27 cellular contexts compared by ENCODE assay signal in genomic region chr18:7809455-7809854, GRCh38.
"Had no signal": no experiment of that assay in that cellular context is flagged by ENCODE, and none has a peak within 500 bp of the region (broad histone marks: within the 10 kb centered on the region; RNA-seq: fewer than 3 reads in every experiment).

No MANE protein-coding gene starts in this region.

- H3K27ac ChIP-seq: ascending aorta, epithelial cell of prostate, esophagus squamous epithelium, heart right ventricle, left ventricle myocardium inferior, tibial nerve, VCaP had no signal

- H3K4me1 Mint-ChIP-seq: activated naive CD4-positive, alpha-beta T cell treated with anti-CD3 and anti-CD28 coated beads, Interleukin-2, amount 10 ng/mL, durations not matched to agents 7 days and 5 days; activated naive CD8-positive, alpha-beta T cell treated with anti-CD3 and anti-CD28 coated beads, Interleukin-2, amount 10 ng/mL, durations not matched to agents 7 days and 5 days had no signal

- H3K27me3 Mint-ChIP-seq: activated naive CD4-positive, alpha-beta T cell treated with anti-CD3 and anti-CD28 coated beads, Interleukin-2, amount 10 ng/mL, durations not matched to agents 7 days and 5 days; activated naive CD8-positive, alpha-beta T cell treated with anti-CD3 and anti-CD28 coated beads, Interleukin-2, amount 10 ng/mL, durations not matched to agents 7 days and 5 days had no signal

- H3K36me3 ChIP-seq: ascending aorta, esophagus squamous epithelium, heart right ventricle, left ventricle myocardium inferior had no signal

- H3K27me3 ChIP-seq: ascending aorta, esophagus squamous epithelium, heart right ventricle, tibial nerve had no signal

- DNase-seq: activated CD4-positive, alpha-beta T cell treated with anti-CD3 and anti-CD28 coated beads for 48 hours; activated CD4-positive, alpha-beta T cell treated with anti-CD3 and anti-CD28 coated beads, Interleukin-2, amount 50 U/mL, for 48 hours; activated CD8-positive, alpha-beta memory T cell treated with anti-CD3 and anti-CD28 coated beads for 24 hours; activated gamma-delta T cell; activated naive CD4-positive, alpha-beta T cell treated with anti-CD3 and anti-CD28 coated beads, Interleukin-2, amount 10 ng/mL, durations not matched to agents 7 days and 5 days; activated naive CD8-positive, alpha-beta T cell treated with anti-CD3 and anti-CD28 coated beads, Interleukin-2, amount 10 ng/mL, durations not matched to agents 7 days and 5 days; central memory CD4-positive, alpha-beta T cell; esophagus squamous epithelium; foreskin melanocyte; heart right ventricle; left ventricle myocardium inferior; nucleus accumbens; posterior cingulate gyrus; right cardiac atrium; stimulated activated CD4-positive, alpha-beta T cell treated with anti-CD3 and anti-CD28 coated beads, Interleukin-15, amount 100 ng/mL, for 24 hours; stimulated activated CD4-positive, alpha-beta T cell treated with anti-CD3 and anti-CD28 coated beads, Interleukin-2, amount 100 ng/mL, for 24 hours; stimulated activated naive CD4-positive, alpha-beta T cell treated with Interleukin-2 at 50 U/mL for 16 hours had no signal

- H3K27ac Mint-ChIP-seq: activated naive CD4-positive, alpha-beta T cell treated with anti-CD3 and anti-CD28 coated beads, Interleukin-2, amount 10 ng/mL, durations not matched to agents 7 days and 5 days; activated naive CD8-positive, alpha-beta T cell treated with anti-CD3 and anti-CD28 coated beads, Interleukin-2, amount 10 ng/mL, durations not matched to agents 7 days and 5 days; activated T-helper 1 cell treated with anti-CD3 and anti-CD28 coated beads, Interleukin-12 subunit alpha, Interleukin-12 subunit beta, Interleukin-2, Interleukin-4 antibody, amounts not matched to agents 30 ng/mL and 10 ng/mL and 1 ng/mL, durations not matched to agents 14 hours and 24 hours and 36 hours; nephron had no signal

- H3K36me3 Mint-ChIP-seq: activated naive CD4-positive, alpha-beta T cell treated with anti-CD3 and anti-CD28 coated beads, Interleukin-2, amount 10 ng/mL, durations not matched to agents 7 days and 5 days; activated naive CD8-positive, alpha-beta T cell treated with anti-CD3 and anti-CD28 coated beads, Interleukin-2, amount 10 ng/mL, durations not matched to agents 7 days and 5 days had no signal

- H3K4me3 ChIP-seq: ascending aorta, esophagus squamous epithelium, heart right ventricle, left ventricle myocardium inferior, lung, tibial nerve had no signal

- FAIRE-seq: islet of Langerhans had no signal

- H3K4me3 Mint-ChIP-seq: activated naive CD4-positive, alpha-beta T cell treated with anti-CD3 and anti-CD28 coated beads, Interleukin-2, amount 10 ng/mL, durations not matched to agents 7 days and 5 days; activated naive CD8-positive, alpha-beta T cell treated with anti-CD3 and anti-CD28 coated beads, Interleukin-2, amount 10 ng/mL, durations not matched to agents 7 days and 5 days; activated T-helper 1 cell treated with anti-CD3 and anti-CD28 coated beads, Interleukin-12 subunit alpha, Interleukin-12 subunit beta, Interleukin-2, Interleukin-4 antibody, amounts not matched to agents 30 ng/mL and 10 ng/mL and 1 ng/mL, durations not matched to agents 14 hours and 24 hours and 36 hours; brain; nephron had no signal

- ATAC-seq: activated CD4-positive, CD25-positive, alpha-beta regulatory T cell treated with anti-CD3 and anti-CD28 coated beads, Interleukin-2, amount 50 U/mL, for 24 hours; heart right ventricle; right cardiac atrium had no signal
